Comparison of ENCODE assay signal across 11 cellular contexts in the genomic region with DNA sequence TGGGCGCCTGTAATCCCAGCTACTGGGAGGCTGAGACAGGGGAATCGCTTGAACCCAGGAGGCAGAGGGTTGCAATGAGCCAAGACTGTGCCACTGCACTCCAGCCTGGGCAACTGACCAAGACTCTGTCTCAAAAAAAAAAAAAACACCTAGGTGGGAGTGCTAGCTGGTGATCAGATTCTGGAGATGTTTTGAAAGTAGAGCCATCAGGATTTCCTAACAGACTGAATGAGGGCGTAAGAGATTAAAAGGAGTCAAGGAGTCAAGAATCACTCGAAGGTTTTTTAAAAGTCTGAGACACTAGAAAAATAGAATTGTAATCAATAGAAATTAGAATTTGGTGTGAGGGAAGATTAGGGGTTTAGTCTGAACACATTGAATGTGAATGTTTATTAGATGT.
DNase-seq lines count a peak whose midpoint lies in the region; ATAC-seq and TF ChIP-seq lines count a peak whose summit lies in the region.
"Had no signal": no experiment of that assay in that cellular context is flagged by ENCODE, and none has a peak within 500 bp of the region (broad histone marks: within the 10 kb centered on the region; RNA-seq: fewer than 3 reads in every experiment).

No MANE protein-coding gene starts in this region.

- H3K9me3 ChIP-seq in adrenal gland (replicated peaks in 1 of 3): no peaks in the 10 kb centered on the region
- H3K9me3 ChIP-seq in trophoblast cell (ENCODE audit: insufficient read depth, low read depth, low read length): no peaks in the 10 kb centered on the region
- H3K9me3 ChIP-seq: MG63, mucosa of descending colon had no signal

- H3K23ac ChIP-seq in trophoblast cell (ENCODE audit: low read length): no peak overlapping the region

- H3K9ac ChIP-seq in trophoblast cell (ENCODE audit: low read length): no peak overlapping the region

- H3K79me1 ChIP-seq in trophoblast cell (ENCODE audit: low read length): peaks cover 25% of the 10 kb centered on the region

- H3K4me1 ChIP-seq in adrenal gland (replicated peaks in 1 of 2) (peaks cover 18% of the 10 kb centered on the region in 2 donors), trophoblast cell (ENCODE audit: control insufficient read depth in 1 of 2, insufficient read depth in 2 of 2, low read length in 2 of 2) (peaks cover 5 to 11% of the 10 kb centered on the region in 2 experiments)

- peak; percentile 15 for ATAC-seq in left ventricle myocardium superior

- H2BK120ac ChIP-seq in trophoblast cell (ENCODE audit: insufficient read depth, low read length, poor library complexity): peak overlapping the region; percentile 94

- WGBS in adrenal gland, 4 donors: 83 to 89% (median 88%) methylated on average over 4 of the region's 4 CpGs
- no CpG with 5 or more reads among the region's 4 CpGs for WGBS in trophoblast cell (ENCODE audit: extremely low coverage, insufficient coverage, insufficient read length)

- no peak for TF ChIP-seq CTCF in adrenal gland (IDR thresholded peaks at IDR 0.05)

- H2AK5ac ChIP-seq in trophoblast cell (ENCODE audit: low read length): peak overlapping the region; percentile 89

- peak overlapping the region; percentile 85 for H4K91ac ChIP-seq in trophoblast cell (ENCODE audit: low read depth, low read length)

- H3K27me3 ChIP-seq in adrenal gland (no peaks in the 10 kb centered on the region), trophoblast cell (ENCODE audit: insufficient read depth, low read length) (no peaks in the 10 kb centered on the region)
- H3K27me3 ChIP-seq: MG63 had no signal

- intact Hi-C loops in adrenal gland (cut with DNase I): no loop called here
- intact Hi-C loops in left ventricle myocardium superior (cut with micrococcal nuclease): no loop called here

- H3K4me2 ChIP-seq in trophoblast cell (ENCODE audit: low read length): no peak overlapping the region

- H3K36me3 ChIP-seq in adrenal gland (replicated peaks in 1 of 2): no peaks in the 10 kb centered on the region
- H3K36me3 ChIP-seq in trophoblast cell (ENCODE audit: control insufficient read depth in 1 of 2, insufficient read depth in 2 of 2, low read length in 2 of 2): no peaks in the 10 kb centered on the region
- H3K36me3 ChIP-seq: MG63 had no signal

- no peak for TF ChIP-seq POLR2A in adrenal gland (IDR thresholded peaks at IDR 0.05)

- H3K18ac ChIP-seq in trophoblast cell (ENCODE audit: low read length): peak overlapping the region; percentile 41

- H2BK12ac ChIP-seq in trophoblast cell (ENCODE audit: low read length): peak overlapping the region; percentile 86

- H2BK5ac ChIP-seq in trophoblast cell (ENCODE audit: low read depth, low read length, poor library complexity): peak overlapping the region; percentile 66

- H3K79me2 ChIP-seq in trophoblast cell (ENCODE audit: control insufficient read depth, insufficient read depth, low read length, poor library complexity): peaks cover 1% of the 10 kb centered on the region

- H3K27ac ChIP-seq in adrenal gland (peak overlapping the region in 4 of 5 donors; percentile 42 to 81 (median 64)), trophoblast cell (ENCODE audit: low read depth, low read length) (peak overlapping the region; percentile 62)

- peak overlapping the region; percentile 50 for H4K8ac ChIP-seq in trophoblast cell (ENCODE audit: low read depth, low read length)

- DNase-seq in A172 (ENCODE audit: low spot score): peak; percentile 57
- DNase-seq in adrenal gland: no peak
- DNase-seq in left ventricle myocardium superior: no peak
- no peak for DNase-seq in trophoblast cell
- DNase-seq in anterior cingulate cortex (lab: John Stamatoyannopoulos, UW): no peak
- no peak for DNase-seq in cortex of kidney (lab: John Stamatoyannopoulos, UW)
- no peak for DNase-seq in activated T-cell treated with anti-CD3 and anti-CD28 coated beads for 4 hours
- no peak for DNase-seq in NCI-H82 (lab: John Stamatoyannopoulos, UW)
- DNase-seq: caudate nucleus, mucosa of descending colon had no signal

- no peak overlapping the region for H2AFZ ChIP-seq in trophoblast cell (ENCODE audit: insufficient read depth, low read length, poor library complexity)

- H3K14ac ChIP-seq in trophoblast cell (ENCODE audit: low read length): peak overlapping the region; percentile 89

- H3K4me3 ChIP-seq in adrenal gland (no peak overlapping the region), trophoblast cell (ENCODE audit: low read depth, low read length) (no peak overlapping the region)
- H3K4me3 ChIP-seq: MG63, mucosa of descending colon had no signal

- H3K4ac ChIP-seq in trophoblast cell (ENCODE audit: low read depth, low read length): no peak overlapping the region

- no peak overlapping the region for H4K12ac ChIP-seq in trophoblast cell (ENCODE audit: low read depth, low read length)
